ENCODE assay signal across 23 cellular contexts in genomic region chr11:11407738-11408084, GRCh38. TPM values are rescaled to one million over a fixed set of nuclear protein-coding genes. Genes with fewer than 3 reads are reported as not detected.
DNase-seq lines count a peak whose midpoint lies in the region; ATAC-seq and TF ChIP-seq lines count a peak whose summit lies in the region.
"Had no signal": no experiment of that assay in that cellular context is flagged by ENCODE, and none has a peak within 500 bp of the region (broad histone marks: within the 10 kb centered on the region; RNA-seq: fewer than 3 reads in every experiment).

No MANE protein-coding gene starts in this region.

- H3K9me3 ChIP-seq in esophagus muscularis mucosa (no peaks in the 10 kb centered on the region), neural progenitor cell (ENCODE audit: low read depth) (no peaks in the 10 kb centered on the region), uterus (no peaks in the 10 kb centered on the region)
- H3K9me3 ChIP-seq: A549, body of pancreas, colonic mucosa, prostate gland, upper lobe of left lung had no signal

- TF ChIP-seq POLR2A in esophagus muscularis mucosa (IDR thresholded peaks at IDR 0.05; ENCODE audit: low read depth) (no peak), uterus (IDR thresholded peaks at IDR 0.05) (no peak)

- H3K79me2 ChIP-seq in neural progenitor cell (ENCODE audit: low read depth), result no peaks in the 10 kb centered on the region

- H3K27me3 Mint-ChIP-seq in neural progenitor cell (ENCODE audit: insufficient read depth, low read depth), result peaks cover 2% of the 10 kb centered on the region

- no peak for TF ChIP-seq CTCF in esophagus muscularis mucosa (IDR thresholded peaks at IDR 0.05)
- no peak for TF ChIP-seq CTCF in neural progenitor cell (IDR thresholded peaks at IDR 0.05)
- no peak for TF ChIP-seq CTCF in uterus (IDR thresholded peaks at IDR 0.05)

- no peak for TF ChIP-seq EP300 in esophagus muscularis mucosa (IDR thresholded peaks at IDR 0.05)

- no peaks in the 10 kb centered on the region for H3K36me3 ChIP-seq in esophagus muscularis mucosa
- no peaks in the 10 kb centered on the region for H3K36me3 ChIP-seq in neural progenitor cell
- no peaks in the 10 kb centered on the region for H3K36me3 ChIP-seq in uterus
- H3K36me3 ChIP-seq: colonic mucosa, prostate gland, upper lobe of left lung had no signal

- no peak overlapping the region for H2AFZ ChIP-seq in neural progenitor cell (replicated peaks)

- H4K20me1 ChIP-seq in neural progenitor cell (ENCODE audit: low read depth), result no peaks in the 10 kb centered on the region

- intact Hi-C loops in esophagus muscularis mucosa (cut with DNase I), result loop anchor here (5.0 kb wide), 1 partner anchor 215 kb away; the partner anchor contains the start of gene GALNT18
- intact Hi-C loops in uterus (cut with DNase I; ENCODE audit: low total_unique reads), result no loop called here

- H3K36me3 Mint-ChIP-seq in neural progenitor cell, result no peaks in the 10 kb centered on the region
- H3K36me3 Mint-ChIP-seq in stimulated activated effector memory CD8-positive, alpha-beta T cell treated with anti-CD3 and anti-CD28 coated beads, Interleukin-12 subunit alpha, Interleukin-12 subunit beta, amount 100 ng/mL, for 72 hours, result no peaks in the 10 kb centered on the region
- H3K36me3 Mint-ChIP-seq: activated CD8-positive, alpha-beta memory T cell treated with anti-CD3 and anti-CD28 coated beads, Interleukin-2, amount 10 ng/mL, durations not matched to agents 7 days and 5 days; activated naive CD8-positive, alpha-beta T cell treated with anti-CD3 and anti-CD28 coated beads, Interleukin-2, amount 10 ng/mL, durations not matched to agents 7 days and 5 days had no signal

- peak; percentile 32 for DNase-seq in NCI-H345 (lab: John Stamatoyannopoulos, UW)
- DNase-seq in NCI-H345 treated with DMSO at 0.1 percent for 48 hours (lab: John Stamatoyannopoulos, UW; ENCODE audit: unreplicated experiment), result no peak
- DNase-seq in esophagus muscularis mucosa (ENCODE audit: extremely low spot score), result no peak
- DNase-seq in neural progenitor cell (ENCODE audit: low spot score), result no peak
- DNase-seq in uterus, result no peak
- no peak for DNase-seq in NCI-H748 treated with DMSO at 0.1 percent for 48 hours (lab: John Stamatoyannopoulos, UW)
- no peak for DNase-seq in stimulated activated effector memory CD8-positive, alpha-beta T cell treated with anti-CD3 and anti-CD28 coated beads, Interleukin-12 subunit alpha, Interleukin-12 subunit beta, amount 100 ng/mL, for 72 hours (ENCODE audit: low spot score in 2 of 2)
- no peak for DNase-seq in activated naive CD4-positive, alpha-beta T cell treated with Interleukin-2 at 50 U/mL for 16 hours
- DNase-seq: activated CD4-positive, alpha-beta T cell treated with anti-CD3 and anti-CD28 coated beads for 48 hours; activated CD8-positive, alpha-beta memory T cell treated with anti-CD3 and anti-CD28 coated beads, Interleukin-2, amount 10 ng/mL, durations not matched to agents 7 days and 5 days; activated naive CD8-positive, alpha-beta T cell treated with anti-CD3 and anti-CD28 coated beads, Interleukin-2, amount 10 ng/mL, durations not matched to agents 7 days and 5 days; body of pancreas; colonic mucosa; COR-L47; stimulated activated naive CD4-positive, alpha-beta T cell treated with Interleukin-2 at 50 U/mL for 16 hours; T-helper 2 cell had no signal

- no peaks in the 10 kb centered on the region for H3K9me3 Mint-ChIP-seq in neural progenitor cell
- H3K9me3 Mint-ChIP-seq in stimulated activated effector memory CD8-positive, alpha-beta T cell treated with anti-CD3 and anti-CD28 coated beads, Interleukin-12 subunit alpha, Interleukin-12 subunit beta, amount 100 ng/mL, for 72 hours, result no peaks in the 10 kb centered on the region
- H3K9me3 Mint-ChIP-seq: activated naive CD8-positive, alpha-beta T cell treated with anti-CD3 and anti-CD28 coated beads, Interleukin-2, amount 10 ng/mL, durations not matched to agents 7 days and 5 days; neural crest cell had no signal

- H3K9ac ChIP-seq in neural progenitor cell, result no peak overlapping the region

- H3K4me1 ChIP-seq in esophagus muscularis mucosa, result peaks cover 52 to 74% (median 65%) of the 10 kb centered on the region in 4 donors
- H3K4me1 ChIP-seq in neural progenitor cell, result peaks cover 25% of the 10 kb centered on the region
- peaks cover 0 to 30% of the 10 kb centered on the region in 2 donors for H3K4me1 ChIP-seq in uterus
- H3K4me1 ChIP-seq: colonic mucosa, prostate gland had no signal

- H3K27me3 ChIP-seq in esophagus muscularis mucosa, result no peaks in the 10 kb centered on the region
- H3K27me3 ChIP-seq in neural progenitor cell, result no peaks in the 10 kb centered on the region
- H3K27me3 ChIP-seq in uterus, result no peaks in the 10 kb centered on the region
- H3K27me3 ChIP-seq: body of pancreas, colonic mucosa, upper lobe of left lung had no signal

- ATAC-seq in stimulated activated effector memory CD8-positive, alpha-beta T cell treated with anti-CD3 and anti-CD28 coated beads, Interleukin-12 subunit alpha, Interleukin-12 subunit beta, amount 100 ng/mL, for 72 hours, result no peak
- ATAC-seq: A549; activated CD8-positive, alpha-beta memory T cell treated with anti-CD3 and anti-CD28 coated beads, Interleukin-2, amount 10 ng/mL, durations not matched to agents 7 days and 5 days; body of pancreas; K562 had no signal

- H3K4me3 ChIP-seq in esophagus muscularis mucosa, result no peak overlapping the region
- H3K4me3 ChIP-seq in neural progenitor cell, result no peak overlapping the region
- H3K4me3 ChIP-seq in uterus, result no peak overlapping the region
- H3K4me3 ChIP-seq: A549, body of pancreas, colonic mucosa, K562, prostate gland, skin epidermis, upper lobe of left lung had no signal

- H3K4me1 Mint-ChIP-seq in neural progenitor cell, result peaks cover 28% of the 10 kb centered on the region
- no peaks in the 10 kb centered on the region for H3K4me1 Mint-ChIP-seq in stimulated activated effector memory CD8-positive, alpha-beta T cell treated with anti-CD3 and anti-CD28 coated beads, Interleukin-12 subunit alpha, Interleukin-12 subunit beta, amount 100 ng/mL, for 72 hours
- H3K4me1 Mint-ChIP-seq: activated CD8-positive, alpha-beta memory T cell treated with anti-CD3 and anti-CD28 coated beads, Interleukin-2, amount 10 ng/mL, durations not matched to agents 7 days and 5 days; activated naive CD8-positive, alpha-beta T cell treated with anti-CD3 and anti-CD28 coated beads, Interleukin-2, amount 10 ng/mL, durations not matched to agents 7 days and 5 days; B cell had no signal

- H3K27ac Mint-ChIP-seq in neural progenitor cell, result no peak overlapping the region
- H3K27ac Mint-ChIP-seq in stimulated activated effector memory CD8-positive, alpha-beta T cell treated with anti-CD3 and anti-CD28 coated beads, Interleukin-12 subunit alpha, Interleukin-12 subunit beta, amount 100 ng/mL, for 72 hours, result no peak overlapping the region
- H3K27ac Mint-ChIP-seq: activated CD8-positive, alpha-beta memory T cell treated with anti-CD3 and anti-CD28 coated beads, Interleukin-2, amount 10 ng/mL, durations not matched to agents 7 days and 5 days; activated naive CD8-positive, alpha-beta T cell treated with anti-CD3 and anti-CD28 coated beads, Interleukin-2, amount 10 ng/mL, durations not matched to agents 7 days and 5 days; B cell had no signal

- peak overlapping the region; percentile 39 for H3K4me2 ChIP-seq in neural progenitor cell
- H3K4me2 ChIP-seq: A549 had no signal

- no peak overlapping the region for H3K4me3 Mint-ChIP-seq in neural progenitor cell
- no peak overlapping the region for H3K4me3 Mint-ChIP-seq in stimulated activated effector memory CD8-positive, alpha-beta T cell treated with anti-CD3 and anti-CD28 coated beads, Interleukin-12 subunit alpha, Interleukin-12 subunit beta, amount 100 ng/mL, for 72 hours
- H3K4me3 Mint-ChIP-seq: activated CD8-positive, alpha-beta memory T cell treated with anti-CD3 and anti-CD28 coated beads, Interleukin-2, amount 10 ng/mL, durations not matched to agents 7 days and 5 days; activated naive CD8-positive, alpha-beta T cell treated with anti-CD3 and anti-CD28 coated beads, Interleukin-2, amount 10 ng/mL, durations not matched to agents 7 days and 5 days; B cell; neural crest cell had no signal

- H3K27ac ChIP-seq in esophagus muscularis mucosa (replicated peaks in 1 of 4) (peak overlapping the region; percentile 42 to 77 (median 73)), neural progenitor cell (no peak overlapping the region), uterus (peak overlapping the region; percentile 50 to 76)
- H3K27ac ChIP-seq: A549, body of pancreas, colonic mucosa, prostate gland, skin epidermis had no signal

- no peaks in the 10 kb centered on the region for H3F3A ChIP-seq in neural progenitor cell (ENCODE audit: low read depth)

- 46% methylated on average over 5 of the region's 5 CpGs for WGBS in esophagus muscularis mucosa

RNA-seq across cellular contexts. Expression of gene CSNK2A3, which starts 54.7 kb away (rescaled TPM):
- total RNA-seq in esophagus muscularis mucosa, result 1 to 10 TPM in 2 of 4 donors, under 1 TPM in 2; 0.83 to 2.8 (median 1.1) TPM
- total RNA-seq in neural progenitor cell (ENCODE audit: low replicate concordance), result 1.7 and 5.9 TPM in 2 replicates
- total RNA-seq in uterus, result 1 to 10 TPM; 1.0 to 3.0 (median 2.0) TPM
